ENCODE assay signal across 9 cellular contexts in the genomic region with DNA sequence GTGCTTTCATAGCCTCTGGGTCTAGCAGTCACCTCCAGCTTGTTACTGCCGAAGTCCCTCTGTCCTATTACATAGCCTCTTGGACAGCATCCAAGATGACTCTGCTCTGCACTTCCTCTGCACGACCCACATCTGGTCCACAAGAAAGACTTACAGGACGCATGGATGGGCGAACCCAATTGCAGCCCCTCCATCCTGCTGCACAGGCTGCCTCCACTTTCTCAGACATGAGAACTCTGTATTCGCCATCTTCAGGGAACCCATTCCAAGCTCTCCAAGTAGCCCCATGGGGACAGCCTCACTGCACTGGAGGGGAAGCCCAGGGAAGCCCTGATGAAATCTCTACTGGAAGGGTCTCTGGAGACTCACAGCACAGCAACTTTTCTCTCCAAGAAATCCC.
DNase-seq lines count a peak whose midpoint lies in the region; ATAC-seq and TF ChIP-seq lines count a peak whose summit lies in the region.
"Had no signal": no experiment of that assay in that cellular context is flagged by ENCODE, and none has a peak within 500 bp of the region (broad histone marks: within the 10 kb centered on the region; RNA-seq: fewer than 3 reads in every experiment).

No MANE protein-coding gene starts in this region.

- TF ChIP-seq POLR2A in spleen (IDR thresholded peaks at IDR 0.05) = no peak

- H3K27me3 Mint-ChIP-seq in activated CD8-positive, alpha-beta memory T cell treated with anti-CD3 and anti-CD28 coated beads, Interleukin-2, amount 10 ng/mL, durations not matched to agents 7 days and 5 days = peaks cover 15% of the 10 kb centered on the region

- H3K27ac Mint-ChIP-seq in activated CD8-positive, alpha-beta memory T cell treated with anti-CD3 and anti-CD28 coated beads, Interleukin-2, amount 10 ng/mL, durations not matched to agents 7 days and 5 days = no peak overlapping the region

- CTCF ChIA-PET in activated CD8-positive, alpha-beta memory T cell treated with anti-CD3 and anti-CD28 coated beads, Interleukin-2, amount 10 ng/mL, durations not matched to agents 7 days and 5 days (lab: Charles Lee) = no interaction called here

- H3K27ac ChIP-seq in left ventricle myocardium inferior (replicated peaks) = peak overlapping the region; percentile 46
- peak overlapping the region in 7 of 8 donors; percentile 8 to 54 (median 39) for H3K27ac ChIP-seq in spleen
- no peak overlapping the region for H3K27ac ChIP-seq in colonic mucosa

- no peaks in the 10 kb centered on the region for H3K36me3 ChIP-seq in left ventricle myocardium inferior
- H3K36me3 ChIP-seq in spleen = no peaks in the 10 kb centered on the region
- H3K36me3 ChIP-seq in colonic mucosa = no peaks in the 10 kb centered on the region

- no peaks in the 10 kb centered on the region for H3K4me1 Mint-ChIP-seq in activated CD8-positive, alpha-beta memory T cell treated with anti-CD3 and anti-CD28 coated beads, Interleukin-2, amount 10 ng/mL, durations not matched to agents 7 days and 5 days

- WGBS in spleen, 5 donors = 30 to 51% (median 34%) methylated on average over 5 of the region's 5 CpGs

- H3K9me3 ChIP-seq in left ventricle myocardium inferior (replicated peaks) (no peaks in the 10 kb centered on the region), spleen (no peaks in the 10 kb centered on the region), colonic mucosa (no peaks in the 10 kb centered on the region)

- ATAC-seq in activated CD8-positive, alpha-beta memory T cell treated with anti-CD3 and anti-CD28 coated beads, Interleukin-2, amount 10 ng/mL, durations not matched to agents 7 days and 5 days = no peak

- no peaks in the 10 kb centered on the region for H3K9me3 Mint-ChIP-seq in activated CD8-positive, alpha-beta memory T cell treated with anti-CD3 and anti-CD28 coated beads, Interleukin-2, amount 10 ng/mL, durations not matched to agents 7 days and 5 days (ENCODE audit: low read depth)

- intact Hi-C loops in left ventricle myocardium inferior (cut with micrococcal nuclease) = no loop called here
- intact Hi-C loops in spleen (cut with DNase I; ENCODE audit: low total_unique reads) = no loop called here
- intact Hi-C loops in colonic mucosa (cut with DNase I) = no loop called here

- H3K27me3 ChIP-seq in left ventricle myocardium inferior (ENCODE audit: low read depth) (no peaks in the 10 kb centered on the region), spleen (replicated peaks in 1 of 7) (no peaks in the 10 kb centered on the region), colonic mucosa (no peaks in the 10 kb centered on the region)

- H3K4me3 ChIP-seq in left ventricle myocardium inferior = no peak overlapping the region
- H3K4me3 ChIP-seq in spleen = no peak overlapping the region
- no peak overlapping the region for H3K4me3 ChIP-seq in colonic mucosa

- H3K9ac ChIP-seq in colonic mucosa (ENCODE audit: low read depth in 2 of 2, low read length in 2 of 2) = peak overlapping the region in 1 of 2 donors; percentile 4

- H3K4me1 ChIP-seq in left ventricle myocardium inferior (peaks cover 42% of the 10 kb centered on the region), spleen (peaks cover 0 to 31% (median 4%) of the 10 kb centered on the region in 6 donors), colonic mucosa (no peaks in the 10 kb centered on the region)

- TF ChIP-seq CTCF in left ventricle myocardium inferior (IDR thresholded peaks at IDR 0.05; ENCODE audit: borderline replicate concordance) (no peak), spleen (IDR thresholded peaks at IDR 0.05 in 8 of 11, conservative IDR thresholded peaks at IDR 0.05 in 3 of 11) (no peak), colonic mucosa (IDR thresholded peaks at IDR 0.05) (no peak)

- DNase-seq in Kasumi-1 (lab: John Stamatoyannopoulos, UW) = peak; percentile 16
- peak; percentile 16 for DNase-seq in astrocyte of the hippocampus (ENCODE audit: low read depth, low spot score)
- peak; percentile 23 for DNase-seq in left ventricle myocardium inferior
- DNase-seq in spleen = no peak
- DNase-seq in colonic mucosa = no peak
- no peak for DNase-seq in NCI-H2227 treated with DMSO at 0.1 percent for 48 hours (lab: John Stamatoyannopoulos, UW)
- DNase-seq in activated CD8-positive, alpha-beta memory T cell treated with anti-CD3 and anti-CD28 coated beads, Interleukin-2, amount 10 ng/mL, durations not matched to agents 7 days and 5 days = no peak
- DNase-seq: activated gamma-delta T cell, SHP77 treated with DMSO at 0.1 percent for 48 hours had no signal

- no peak overlapping the region for H3K4me3 Mint-ChIP-seq in activated CD8-positive, alpha-beta memory T cell treated with anti-CD3 and anti-CD28 coated beads, Interleukin-2, amount 10 ng/mL, durations not matched to agents 7 days and 5 days

- no peaks in the 10 kb centered on the region for H3K36me3 Mint-ChIP-seq in activated CD8-positive, alpha-beta memory T cell treated with anti-CD3 and anti-CD28 coated beads, Interleukin-2, amount 10 ng/mL, durations not matched to agents 7 days and 5 days

Comparison
In these comparisons a context has a peak if more than half of its experiments do, and no peak if none do; other contexts are left out.
1. DNase-seq: peak in Kasumi-1 (2 of 2), astrocyte of the hippocampus (single experiment) and left ventricle myocardium inferior (single experiment); none in spleen (single experiment), colonic mucosa (single experiment), NCI-H2227 treated with DMSO at 0.1 percent for 48 hours (single experiment) and activated CD8-positive, alpha-beta memory T cell treated with anti-CD3 and anti-CD28 coated beads, Interleukin-2, amount 10 ng/mL, durations not matched to agents 7 days and 5 days (single experiment).